In the genomic region with DNA sequence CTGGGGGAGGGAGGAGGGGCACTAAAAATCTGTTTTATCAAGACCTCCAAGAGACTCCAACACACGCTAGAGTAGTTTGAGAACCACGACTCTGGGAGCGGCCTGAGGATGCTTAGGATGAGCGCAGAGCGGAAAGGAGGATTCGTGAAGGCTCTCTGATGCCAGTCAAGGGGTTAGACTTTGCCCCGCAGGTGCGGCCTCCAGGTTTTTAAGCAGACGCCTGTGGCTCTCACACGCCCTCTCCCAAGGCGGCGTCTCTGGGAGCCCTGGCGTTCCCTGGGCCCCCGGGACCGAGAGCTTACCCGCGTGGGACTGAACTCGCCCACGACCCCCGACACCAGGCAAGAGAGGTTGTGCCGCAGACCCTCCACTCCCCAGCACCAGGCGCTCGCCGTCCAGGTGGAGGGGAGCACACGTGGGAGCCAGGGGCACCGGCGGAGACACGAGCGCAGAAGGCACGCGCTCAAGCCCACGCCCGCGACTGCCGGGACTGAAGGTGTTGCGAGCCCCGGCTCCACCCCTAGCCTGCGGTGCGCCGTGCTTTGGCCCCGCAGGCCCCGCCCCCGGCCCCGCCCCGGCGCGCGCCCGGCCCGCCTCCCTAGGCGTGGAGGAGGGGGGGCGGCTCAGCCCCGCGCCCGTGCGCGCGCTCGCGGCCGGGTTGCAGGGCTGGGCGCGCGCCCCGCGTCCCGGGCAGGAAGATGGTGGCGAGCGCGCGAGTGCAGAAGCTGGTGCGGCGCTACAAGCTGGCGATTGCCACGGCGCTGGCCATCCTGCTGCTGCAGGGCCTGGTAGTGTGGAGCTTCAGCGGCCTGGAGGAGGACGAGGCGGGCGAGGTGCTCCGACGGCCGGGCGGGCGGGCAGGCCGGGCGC, we compare ENCODE assay signal across 1 cellular context.
A peak's percentile ranks its signal among the peaks of the same experiment; 100 is the strongest.
TF ChIP-seq lines count a peak whose summit lies in the region.

A gene (plus strand): TSS at position 684 of the 870 bp plus-strand sequence. CDS start 15 bp downstream, at position 699.

TF ChIP-seq in WTC11, 78 proteins besides CTCF, POLR2A, EP300 and RAD21 (continued from another document and continues in another):
- TF ChIP-seq, protein P1, sequence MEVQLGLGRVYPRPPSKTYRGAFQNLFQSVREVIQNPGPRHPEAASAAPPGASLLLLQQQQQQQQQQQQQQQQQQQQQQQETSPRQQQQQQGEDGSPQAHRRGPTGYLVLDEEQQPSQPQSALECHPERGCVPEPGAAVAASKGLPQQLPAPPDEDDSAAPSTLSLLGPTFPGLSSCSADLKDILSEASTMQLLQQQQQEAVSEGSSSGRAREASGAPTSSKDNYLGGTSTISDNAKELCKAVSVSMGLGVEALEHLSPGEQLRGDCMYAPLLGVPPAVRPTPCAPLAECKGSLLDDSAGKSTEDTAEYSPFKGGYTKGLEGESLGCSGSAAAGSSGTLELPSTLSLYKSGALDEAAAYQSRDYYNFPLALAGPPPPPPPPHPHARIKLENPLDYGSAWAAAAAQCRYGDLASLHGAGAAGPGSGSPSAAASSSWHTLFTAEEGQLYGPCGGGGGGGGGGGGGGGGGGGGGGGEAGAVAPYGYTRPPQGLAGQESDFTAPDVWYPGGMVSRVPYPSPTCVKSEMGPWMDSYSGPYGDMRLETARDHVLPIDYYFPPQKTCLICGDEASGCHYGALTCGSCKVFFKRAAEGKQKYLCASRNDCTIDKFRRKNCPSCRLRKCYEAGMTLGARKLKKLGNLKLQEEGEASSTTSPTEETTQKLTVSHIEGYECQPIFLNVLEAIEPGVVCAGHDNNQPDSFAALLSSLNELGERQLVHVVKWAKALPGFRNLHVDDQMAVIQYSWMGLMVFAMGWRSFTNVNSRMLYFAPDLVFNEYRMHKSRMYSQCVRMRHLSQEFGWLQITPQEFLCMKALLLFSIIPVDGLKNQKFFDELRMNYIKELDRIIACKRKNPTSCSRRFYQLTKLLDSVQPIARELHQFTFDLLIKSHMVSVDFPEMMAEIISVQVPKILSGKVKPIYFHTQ (CRISPR knock-in tag; IDR thresholded peaks at IDR 0.05): no peak
- TF ChIP-seq PRRX2 (CRISPR knock-in tag; IDR thresholded peaks at IDR 0.05) (no peak), ZNF263 (CRISPR knock-in tag; IDR thresholded peaks at IDR 0.05; ENCODE audit: low read depth) (no peak), TCF7 (CRISPR knock-in tag; IDR thresholded peaks at IDR 0.05; ENCODE audit: low read depth) (no peak), ZNF232 (CRISPR knock-in tag; IDR thresholded peaks at IDR 0.05) (no peak; the same call in 1 of the 2 replicates), ESRRA (CRISPR knock-in tag; IDR thresholded peaks at IDR 0.05; ENCODE audit: borderline replicate concordance) (no peak), OVOL2 (CRISPR knock-in tag; IDR thresholded peaks at IDR 0.05; ENCODE audit: borderline replicate concordance) (no peak), MXD4 (CRISPR knock-in tag; IDR thresholded peaks at IDR 0.05; ENCODE audit: borderline replicate concordance) (no peak), RELA (CRISPR knock-in tag; IDR thresholded peaks at IDR 0.05; ENCODE audit: borderline replicate concordance) (no peak), MYBL2 (CRISPR knock-in tag; IDR thresholded peaks at IDR 0.05) (no peak), ZNF317 (CRISPR knock-in tag; IDR thresholded peaks at IDR 0.05; ENCODE audit: borderline replicate concordance, low read depth) (no peak), JUN (CRISPR knock-in tag; IDR thresholded peaks at IDR 0.05) (no peak), HMGA2 (CRISPR knock-in tag; IDR thresholded peaks at IDR 0.05) (no peak), ZBTB21 (CRISPR knock-in tag; IDR thresholded peaks at IDR 0.05; ENCODE audit: borderline replicate concordance) (no peak), ZNF423 (CRISPR knock-in tag; IDR thresholded peaks at IDR 0.05) (no peak)
- TF ChIP-seq, protein P2, sequence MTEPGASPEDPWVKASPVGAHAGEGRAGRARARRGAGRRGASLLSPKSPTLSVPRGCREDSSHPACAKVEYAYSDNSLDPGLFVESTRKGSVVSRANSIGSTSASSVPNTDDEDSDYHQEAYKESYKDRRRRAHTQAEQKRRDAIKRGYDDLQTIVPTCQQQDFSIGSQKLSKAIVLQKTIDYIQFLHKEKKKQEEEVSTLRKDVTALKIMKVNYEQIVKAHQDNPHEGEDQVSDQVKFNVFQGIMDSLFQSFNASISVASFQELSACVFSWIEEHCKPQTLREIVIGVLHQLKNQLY (CRISPR knock-in tag; IDR thresholded peaks at IDR 0.05): no peak
- TF ChIP-seq, protein P3, sequence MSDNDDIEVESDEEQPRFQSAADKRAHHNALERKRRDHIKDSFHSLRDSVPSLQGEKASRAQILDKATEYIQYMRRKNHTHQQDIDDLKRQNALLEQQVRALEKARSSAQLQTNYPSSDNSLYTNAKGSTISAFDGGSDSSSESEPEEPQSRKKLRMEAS (CRISPR knock-in tag; IDR thresholded peaks at IDR 0.05): peak; percentile 39
- TF ChIP-seq, protein P4, sequence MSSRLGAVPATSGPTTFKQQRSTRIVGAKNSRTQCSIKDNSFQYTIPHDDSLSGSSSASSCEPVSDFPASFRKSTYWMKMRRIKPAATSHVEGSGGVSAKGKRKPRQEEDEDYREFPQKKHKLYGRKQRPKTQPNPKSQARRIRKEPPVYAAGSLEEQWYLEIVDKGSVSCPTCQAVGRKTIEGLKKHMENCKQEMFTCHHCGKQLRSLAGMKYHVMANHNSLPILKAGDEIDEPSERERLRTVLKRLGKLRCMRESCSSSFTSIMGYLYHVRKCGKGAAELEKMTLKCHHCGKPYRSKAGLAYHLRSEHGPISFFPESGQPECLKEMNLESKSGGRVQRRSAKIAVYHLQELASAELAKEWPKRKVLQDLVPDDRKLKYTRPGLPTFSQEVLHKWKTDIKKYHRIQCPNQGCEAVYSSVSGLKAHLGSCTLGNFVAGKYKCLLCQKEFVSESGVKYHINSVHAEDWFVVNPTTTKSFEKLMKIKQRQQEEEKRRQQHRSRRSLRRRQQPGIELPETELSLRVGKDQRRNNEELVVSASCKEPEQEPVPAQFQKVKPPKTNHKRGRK (CRISPR knock-in tag; IDR thresholded peaks at IDR 0.05; ENCODE audit: borderline replicate concordance): no peak
- TF ChIP-seq, protein P5, sequence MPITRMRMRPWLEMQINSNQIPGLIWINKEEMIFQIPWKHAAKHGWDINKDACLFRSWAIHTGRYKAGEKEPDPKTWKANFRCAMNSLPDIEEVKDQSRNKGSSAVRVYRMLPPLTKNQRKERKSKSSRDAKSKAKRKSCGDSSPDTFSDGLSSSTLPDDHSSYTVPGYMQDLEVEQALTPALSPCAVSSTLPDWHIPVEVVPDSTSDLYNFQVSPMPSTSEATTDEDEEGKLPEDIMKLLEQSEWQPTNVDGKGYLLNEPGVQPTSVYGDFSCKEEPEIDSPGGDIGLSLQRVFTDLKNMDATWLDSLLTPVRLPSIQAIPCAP (CRISPR knock-in tag; IDR thresholded peaks at IDR 0.05): no peak
- TF ChIP-seq, protein P6, sequence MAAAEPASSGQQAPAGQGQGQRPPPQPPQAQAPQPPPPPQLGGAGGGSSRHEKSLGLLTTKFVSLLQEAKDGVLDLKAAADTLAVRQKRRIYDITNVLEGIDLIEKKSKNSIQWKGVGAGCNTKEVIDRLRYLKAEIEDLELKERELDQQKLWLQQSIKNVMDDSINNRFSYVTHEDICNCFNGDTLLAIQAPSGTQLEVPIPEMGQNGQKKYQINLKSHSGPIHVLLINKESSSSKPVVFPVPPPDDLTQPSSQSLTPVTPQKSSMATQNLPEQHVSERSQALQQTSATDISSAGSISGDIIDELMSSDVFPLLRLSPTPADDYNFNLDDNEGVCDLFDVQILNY (CRISPR knock-in tag; IDR thresholded peaks at IDR 0.05): 0 out of 2 replicates have a peak, but pooled peaks have one; percentile 29
- TF ChIP-seq, protein P7, sequence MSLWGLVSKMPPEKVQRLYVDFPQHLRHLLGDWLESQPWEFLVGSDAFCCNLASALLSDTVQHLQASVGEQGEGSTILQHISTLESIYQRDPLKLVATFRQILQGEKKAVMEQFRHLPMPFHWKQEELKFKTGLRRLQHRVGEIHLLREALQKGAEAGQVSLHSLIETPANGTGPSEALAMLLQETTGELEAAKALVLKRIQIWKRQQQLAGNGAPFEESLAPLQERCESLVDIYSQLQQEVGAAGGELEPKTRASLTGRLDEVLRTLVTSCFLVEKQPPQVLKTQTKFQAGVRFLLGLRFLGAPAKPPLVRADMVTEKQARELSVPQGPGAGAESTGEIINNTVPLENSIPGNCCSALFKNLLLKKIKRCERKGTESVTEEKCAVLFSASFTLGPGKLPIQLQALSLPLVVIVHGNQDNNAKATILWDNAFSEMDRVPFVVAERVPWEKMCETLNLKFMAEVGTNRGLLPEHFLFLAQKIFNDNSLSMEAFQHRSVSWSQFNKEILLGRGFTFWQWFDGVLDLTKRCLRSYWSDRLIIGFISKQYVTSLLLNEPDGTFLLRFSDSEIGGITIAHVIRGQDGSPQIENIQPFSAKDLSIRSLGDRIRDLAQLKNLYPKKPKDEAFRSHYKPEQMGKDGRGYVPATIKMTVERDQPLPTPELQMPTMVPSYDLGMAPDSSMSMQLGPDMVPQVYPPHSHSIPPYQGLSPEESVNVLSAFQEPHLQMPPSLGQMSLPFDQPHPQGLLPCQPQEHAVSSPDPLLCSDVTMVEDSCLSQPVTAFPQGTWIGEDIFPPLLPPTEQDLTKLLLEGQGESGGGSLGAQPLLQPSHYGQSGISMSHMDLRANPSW (CRISPR knock-in tag; conservative IDR thresholded peaks at IDR 0.05; ENCODE audit: low read depth): no peak
- TF ChIP-seq, protein P8, sequence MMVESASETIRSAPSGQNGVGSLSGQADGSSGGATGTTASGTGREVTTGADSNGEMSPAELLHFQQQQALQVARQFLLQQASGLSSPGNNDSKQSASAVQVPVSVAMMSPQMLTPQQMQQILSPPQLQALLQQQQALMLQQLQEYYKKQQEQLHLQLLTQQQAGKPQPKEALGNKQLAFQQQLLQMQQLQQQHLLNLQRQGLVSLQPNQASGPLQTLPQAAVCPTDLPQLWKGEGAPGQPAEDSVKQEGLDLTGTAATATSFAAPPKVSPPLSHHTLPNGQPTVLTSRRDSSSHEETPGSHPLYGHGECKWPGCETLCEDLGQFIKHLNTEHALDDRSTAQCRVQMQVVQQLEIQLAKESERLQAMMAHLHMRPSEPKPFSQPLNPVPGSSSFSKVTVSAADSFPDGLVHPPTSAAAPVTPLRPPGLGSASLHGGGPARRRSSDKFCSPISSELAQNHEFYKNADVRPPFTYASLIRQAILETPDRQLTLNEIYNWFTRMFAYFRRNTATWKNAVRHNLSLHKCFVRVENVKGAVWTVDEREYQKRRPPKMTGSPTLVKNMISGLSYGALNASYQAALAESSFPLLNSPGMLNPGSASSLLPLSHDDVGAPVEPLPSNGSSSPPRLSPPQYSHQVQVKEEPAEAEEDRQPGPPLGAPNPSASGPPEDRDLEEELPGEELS (CRISPR knock-in tag; IDR thresholded peaks at IDR 0.05): no peak; the same call in 1 of the 2 replicates
- TF ChIP-seq, protein P9, sequence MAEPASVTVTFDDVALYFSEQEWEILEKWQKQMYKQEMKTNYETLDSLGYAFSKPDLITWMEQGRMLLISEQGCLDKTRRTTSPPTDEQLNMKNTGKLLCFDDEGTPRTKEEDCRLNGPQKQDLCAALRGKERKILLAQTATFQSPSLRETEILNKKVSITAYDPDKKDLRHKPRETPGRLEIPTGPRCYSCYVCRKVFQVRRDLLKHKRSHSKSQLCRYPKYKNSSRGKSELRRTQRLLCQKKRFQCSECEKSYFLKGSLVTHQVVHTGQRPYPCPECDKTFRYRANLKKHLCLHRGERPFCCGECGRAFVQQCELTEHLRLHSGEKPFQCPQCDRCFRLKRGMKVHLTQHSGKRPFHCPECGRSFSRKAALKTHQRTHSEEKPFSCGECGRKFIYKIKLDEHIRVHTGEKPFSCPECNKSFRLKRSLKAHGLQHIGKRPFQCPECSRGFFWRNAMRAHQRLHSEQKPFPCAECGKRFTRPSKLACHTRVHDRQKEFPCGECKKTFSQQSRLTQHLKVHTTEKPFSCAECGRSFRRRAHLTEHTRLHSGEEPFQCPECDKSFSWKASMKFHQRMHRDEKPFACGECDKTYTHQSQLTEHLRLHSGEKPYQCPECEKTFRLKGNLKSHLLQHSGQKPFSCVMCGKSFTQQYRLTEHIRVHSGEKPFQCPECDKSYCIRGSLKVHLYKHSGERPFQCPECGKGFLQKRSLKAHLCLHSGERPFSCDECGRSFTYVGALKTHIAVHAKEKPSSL (CRISPR knock-in tag; conservative IDR thresholded peaks at IDR 0.05): no peak
- TF ChIP-seq, protein P10, sequence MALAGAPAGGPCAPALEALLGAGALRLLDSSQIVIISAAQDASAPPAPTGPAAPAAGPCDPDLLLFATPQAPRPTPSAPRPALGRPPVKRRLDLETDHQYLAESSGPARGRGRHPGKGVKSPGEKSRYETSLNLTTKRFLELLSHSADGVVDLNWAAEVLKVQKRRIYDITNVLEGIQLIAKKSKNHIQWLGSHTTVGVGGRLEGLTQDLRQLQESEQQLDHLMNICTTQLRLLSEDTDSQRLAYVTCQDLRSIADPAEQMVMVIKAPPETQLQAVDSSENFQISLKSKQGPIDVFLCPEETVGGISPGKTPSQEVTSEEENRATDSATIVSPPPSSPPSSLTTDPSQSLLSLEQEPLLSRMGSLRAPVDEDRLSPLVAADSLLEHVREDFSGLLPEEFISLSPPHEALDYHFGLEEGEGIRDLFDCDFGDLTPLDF (CRISPR knock-in tag; IDR thresholded peaks at IDR 0.05): no peak
- TF ChIP-seq, protein P11, sequence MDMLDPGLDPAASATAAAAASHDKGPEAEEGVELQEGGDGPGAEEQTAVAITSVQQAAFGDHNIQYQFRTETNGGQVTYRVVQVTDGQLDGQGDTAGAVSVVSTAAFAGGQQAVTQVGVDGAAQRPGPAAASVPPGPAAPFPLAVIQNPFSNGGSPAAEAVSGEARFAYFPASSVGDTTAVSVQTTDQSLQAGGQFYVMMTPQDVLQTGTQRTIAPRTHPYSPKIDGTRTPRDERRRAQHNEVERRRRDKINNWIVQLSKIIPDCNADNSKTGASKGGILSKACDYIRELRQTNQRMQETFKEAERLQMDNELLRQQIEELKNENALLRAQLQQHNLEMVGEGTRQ (CRISPR knock-in tag; IDR thresholded peaks at IDR 0.05): no peak; the same call in 1 of the 2 replicates
- TF ChIP-seq, protein P12, sequence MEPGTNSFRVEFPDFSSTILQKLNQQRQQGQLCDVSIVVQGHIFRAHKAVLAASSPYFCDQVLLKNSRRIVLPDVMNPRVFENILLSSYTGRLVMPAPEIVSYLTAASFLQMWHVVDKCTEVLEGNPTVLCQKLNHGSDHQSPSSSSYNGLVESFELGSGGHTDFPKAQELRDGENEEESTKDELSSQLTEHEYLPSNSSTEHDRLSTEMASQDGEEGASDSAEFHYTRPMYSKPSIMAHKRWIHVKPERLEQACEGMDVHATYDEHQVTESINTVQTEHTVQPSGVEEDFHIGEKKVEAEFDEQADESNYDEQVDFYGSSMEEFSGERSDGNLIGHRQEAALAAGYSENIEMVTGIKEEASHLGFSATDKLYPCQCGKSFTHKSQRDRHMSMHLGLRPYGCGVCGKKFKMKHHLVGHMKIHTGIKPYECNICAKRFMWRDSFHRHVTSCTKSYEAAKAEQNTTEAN (CRISPR knock-in tag; IDR thresholded peaks at IDR 0.05): no peak
